ENCODE assay signal across 1 cellular context in genomic region chr19:35740108-35740422, GRCh38.
TF ChIP-seq lines count a peak whose summit lies in the region.

No MANE protein-coding gene starts in this region.

TF ChIP-seq in H1, 55 proteins besides CTCF, POLR2A, EP300 and RAD21:
- no peak for TF ChIP-seq NANOG (IDR thresholded peaks at IDR 0.05; ENCODE audit: insufficient read depth, low read depth, low read length, poor library complexity, severe bottlenecking)
